Comparison of ENCODE assay signal across 28 cellular contexts in the genomic region with DNA sequence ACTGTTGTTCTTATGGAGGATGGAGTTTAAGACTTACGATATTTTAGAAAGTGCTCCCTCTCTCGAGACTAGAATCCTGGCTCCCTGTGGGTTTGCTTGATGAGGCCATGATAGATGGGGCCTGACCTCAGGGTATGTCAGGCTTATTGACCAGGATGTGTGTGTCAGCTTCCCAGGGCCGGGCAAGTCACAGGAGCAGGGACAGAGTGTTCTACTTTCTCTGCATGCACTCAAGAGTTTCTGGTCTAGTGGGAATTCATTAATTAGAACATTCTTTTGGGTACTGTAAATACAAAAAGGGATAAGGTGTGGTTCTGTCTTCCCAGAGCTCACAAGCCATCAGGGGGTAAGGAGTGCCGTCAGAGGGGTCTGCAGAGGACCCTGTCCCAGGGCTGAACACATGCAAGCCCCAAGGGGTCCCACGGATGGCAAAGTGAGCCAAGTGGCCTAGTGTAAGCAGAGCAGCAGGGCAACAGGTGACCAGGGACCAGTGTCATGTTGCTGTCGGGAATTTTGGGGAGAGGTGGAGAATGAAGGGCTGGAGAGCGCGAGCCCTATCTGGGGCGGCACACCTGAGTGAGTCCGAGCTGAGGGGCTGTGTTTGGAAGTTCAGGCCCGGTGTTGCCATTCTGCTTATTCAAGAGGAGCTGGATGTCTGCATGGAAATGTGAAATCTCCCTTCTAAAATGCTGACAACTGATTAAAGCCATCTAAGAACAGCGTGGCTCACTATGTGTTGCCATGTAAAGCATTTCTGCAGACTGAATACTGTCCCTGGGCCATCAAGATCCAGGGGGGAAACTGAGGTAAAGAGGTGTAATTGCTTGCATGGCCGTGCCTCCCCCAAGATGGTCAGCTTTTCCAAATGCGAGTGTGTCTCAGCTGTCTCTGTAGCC.
"Had no signal": no experiment of that assay in that cellular context is flagged by ENCODE, and none has a peak within 500 bp of the region (broad histone marks: within the 10 kb centered on the region; RNA-seq: fewer than 3 reads in every experiment).

No MANE protein-coding gene starts in this region.

- DNase-seq: activated B cell treated with CpG ODN at 0.5 μM for 24 hours; activated CD4-positive, alpha-beta memory T cell treated with anti-CD3 and anti-CD28 coated beads for 36 hours; activated CD4-positive, alpha-beta T cell treated with anti-CD3 and anti-CD28 coated beads for 4 hours; activated CD4-positive, alpha-beta T cell treated with anti-CD3 and anti-CD28 coated beads, Interleukin-2, amount 50 U/mL, for 1 hour; activated CD4-positive, CD25-positive, alpha-beta regulatory T cell treated with anti-CD3 and anti-CD28 coated beads, Interleukin-2, amount 50 U/mL, for 72 hours; activated CD8-positive, alpha-beta memory T cell treated with anti-CD3 and anti-CD28 coated beads, Interleukin-2, amount 50 U/mL, for 4 hours; activated naive CD4-positive, alpha-beta T cell treated with anti-CD3 and anti-CD28 coated beads, Interleukin-2, amount 10 ng/mL, durations not matched to agents 7 days and 5 days; activated naive CD8-positive, alpha-beta T cell treated with anti-CD3 and anti-CD28 coated beads, Interleukin-2, amount 50 U/mL, for 24 hours; activated T-cell treated with anti-CD3 and anti-CD28 coated beads for 4 hours; activated T-cell treated with anti-CD3 and anti-CD28 coated beads, Interleukin-2, amount 50 U/mL, for 4 hours; anterior cingulate cortex; brain microvascular endothelial cell; NCI-H1092 treated with DMSO at 0.1 percent for 48 hours; NCI-H1417; NCI-H187 treated with DMSO at 0.1 percent for 48 hours; NCI-H2081; NCI-H226; NCI-H524 treated with DMSO at 0.1 percent for 48 hours; NK-92 treated with Interleukin-12 subunit alpha and Interleukin-12 subunit beta, amount 100 ng/mL, for 24 hours; PC-3; Peyer's patch; RPMI8226; SIG-M5; T-helper 1 cell; T-helper 2 cell; T-helper 9 cell had no signal

- H3K4me3 ChIP-seq: cardiac muscle cell, Peyer's patch had no signal

- H3K36me3 ChIP-seq: brain microvascular endothelial cell, cardiac muscle cell had no signal

- H3K4me1 ChIP-seq: Peyer's patch had no signal

- H3K9me3 ChIP-seq: Peyer's patch had no signal

- H3K27me3 ChIP-seq: cardiac muscle cell, Peyer's patch had no signal

- H3K27ac ChIP-seq: brain microvascular endothelial cell, cardiac muscle cell, Peyer's patch had no signal

- ATAC-seq: activated naive CD8-positive, alpha-beta T cell treated with anti-CD3 and anti-CD28 coated beads, Interleukin-2, amount 50 U/mL, for 24 hours; activated T-cell treated with anti-CD3 and anti-CD28 coated beads, Interleukin-2, amount 50 U/mL, for 4 hours; PC-3; SK-N-SH treated with all-trans-retinoic acid at 6 μM for 48 hours had no signal
